ENCODE assay signal across 36 cellular contexts in the genomic region with DNA sequence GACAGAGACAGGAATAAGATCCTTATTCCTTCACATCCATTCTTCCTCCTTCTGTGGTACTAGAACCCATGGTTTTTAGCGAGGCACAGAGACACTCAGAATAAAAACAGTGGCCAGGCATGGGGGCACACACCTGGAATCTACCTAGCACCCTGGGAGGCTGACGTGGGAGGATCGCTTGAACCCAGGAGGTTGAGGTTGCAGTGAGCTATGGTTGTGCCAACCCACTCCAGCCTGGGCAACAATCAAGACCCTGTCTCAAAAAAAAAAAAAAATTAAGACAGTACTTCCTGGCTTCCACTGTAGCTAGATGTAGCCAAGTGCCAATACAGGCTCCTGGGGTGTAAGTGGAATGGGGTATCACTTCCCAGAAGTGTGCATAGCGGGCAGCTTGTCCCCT. TPM values are rescaled to one million over a fixed set of nuclear protein-coding genes. Genes with fewer than 3 reads are reported as not detected.
"Had no signal": no experiment of that assay in that cellular context is flagged by ENCODE, and none has a peak within 500 bp of the region (broad histone marks: within the 10 kb centered on the region; RNA-seq: fewer than 3 reads in every experiment).

No MANE protein-coding gene starts in this region.

- H3K4me1 Mint-ChIP-seq: activated B cell treated with CpG ODN at 0.5 μM for 24 hours; activated naive CD4-positive, alpha-beta T cell treated with anti-CD3 and anti-CD28 coated beads, Interleukin-2, amount 10 ng/mL, durations not matched to agents 7 days and 5 days; activated naive CD8-positive, alpha-beta T cell treated with anti-CD3 and anti-CD28 coated beads for 36 hours; activated naive CD8-positive, alpha-beta T cell treated with anti-CD3 and anti-CD28 coated beads, Interleukin-2, amount 50 U/mL, for 24 hours; T-helper 17 cell had no signal

- DNase-seq: activated B cell treated with CpG ODN at 0.5 μM for 24 hours; activated CD4-positive, alpha-beta T cell treated with anti-CD3 and anti-CD28 coated beads for 48 hours; activated CD4-positive, alpha-beta T cell treated with anti-CD3 and anti-CD28 coated beads, Interleukin-2, amount 50 U/mL, for 1 hour; activated CD4-positive, alpha-beta T cell treated with anti-CD3 and anti-CD28 coated beads, Interleukin-2, amount 50 U/mL, for 48 hours; activated CD8-positive, alpha-beta memory T cell treated with anti-CD3 and anti-CD28 coated beads, Interleukin-2, amount 50 U/mL, for 48 hours; activated gamma-delta T cell; activated naive CD4-positive, alpha-beta T cell; activated naive CD4-positive, alpha-beta T cell treated with anti-CD3 and anti-CD28 coated beads, Interleukin-2, amount 10 ng/mL, durations not matched to agents 7 days and 5 days; activated naive CD8-positive, alpha-beta T cell treated with anti-CD3 and anti-CD28 coated beads for 36 hours; activated naive CD8-positive, alpha-beta T cell treated with anti-CD3 and anti-CD28 coated beads, Interleukin-2, amount 50 U/mL, for 24 hours; activated T-cell treated with anti-CD3 and anti-CD28 coated beads for 4 hours; activated T-cell treated with anti-CD3 and anti-CD28 coated beads, Interleukin-2, amount 50 U/mL, for 24 hours; activated T-cell treated with anti-CD3 and anti-CD28 coated beads, Interleukin-2, amount 50 U/mL, for 72 hours; adrenal gland; amygdala; aorta; body of pancreas; caudate nucleus; cortex of kidney; dermis blood vessel endothelial cell; effector CD4-positive, alpha-beta T cell; effector memory CD8-positive, alpha-beta T cell; erythroblast; foreskin keratinocyte; gastrocnemius medialis; glutamatergic neuron; heart left ventricle; T-helper 1 cell; T-helper 17 cell; T1000; WERI-Rb-1 had no signal

- H3K4me3 ChIP-seq: adrenal gland, body of pancreas, esophagus muscularis mucosa, gastrocnemius medialis, heart left ventricle had no signal

- H3K4me3 Mint-ChIP-seq: activated B cell treated with CpG ODN at 0.5 μM for 24 hours; activated naive CD4-positive, alpha-beta T cell treated with anti-CD3 and anti-CD28 coated beads, Interleukin-2, amount 10 ng/mL, durations not matched to agents 7 days and 5 days; activated naive CD8-positive, alpha-beta T cell treated with anti-CD3 and anti-CD28 coated beads for 36 hours; activated naive CD8-positive, alpha-beta T cell treated with anti-CD3 and anti-CD28 coated beads, Interleukin-2, amount 50 U/mL, for 24 hours; activated T-cell treated with anti-CD3 and anti-CD28 coated beads, Interleukin-2, amount 50 U/mL, for 24 hours; activated T-cell treated with anti-CD3 and anti-CD28 coated beads, Interleukin-2, amount 50 U/mL, for 72 hours; effector memory CD8-positive, alpha-beta T cell; T-helper 17 cell; T-helper 2 cell treated with Interferon-gamma antibody and Interleukin-4, amounts not matched to agents 5 μg/mL and 100 μg/mL, for 36 hours had no signal

- H3K9me3 ChIP-seq: adrenal gland, body of pancreas, esophagus muscularis mucosa, gastrocnemius medialis, heart left ventricle had no signal

- H3K4me1 ChIP-seq: adrenal gland, body of pancreas, esophagus muscularis mucosa, foreskin keratinocyte, gastrocnemius medialis, heart left ventricle had no signal

- FAIRE-seq: colon had no signal

- H3K27me3 ChIP-seq: adrenal gland, body of pancreas, esophagus muscularis mucosa, foreskin keratinocyte, gastrocnemius medialis, heart left ventricle had no signal

- H3K27ac ChIP-seq: adrenal gland, body of pancreas, esophagus muscularis mucosa, foreskin keratinocyte, gastrocnemius medialis, heart left ventricle, WERI-Rb-1 had no signal

- H3K27ac Mint-ChIP-seq: activated B cell treated with CpG ODN at 0.5 μM for 24 hours; activated naive CD4-positive, alpha-beta T cell treated with anti-CD3 and anti-CD28 coated beads, Interleukin-2, amount 10 ng/mL, durations not matched to agents 7 days and 5 days; activated naive CD8-positive, alpha-beta T cell treated with anti-CD3 and anti-CD28 coated beads for 36 hours; activated naive CD8-positive, alpha-beta T cell treated with anti-CD3 and anti-CD28 coated beads, Interleukin-2, amount 50 U/mL, for 24 hours; activated T-cell treated with anti-CD3 and anti-CD28 coated beads, Interleukin-2, amount 50 U/mL, for 24 hours; activated T-cell treated with anti-CD3 and anti-CD28 coated beads, Interleukin-2, amount 50 U/mL, for 72 hours; T-helper 17 cell; T-helper 2 cell treated with Interferon-gamma antibody and Interleukin-4, amounts not matched to agents 5 μg/mL and 100 μg/mL, for 36 hours had no signal

- ATAC-seq: activated CD4-positive, CD25-positive, alpha-beta regulatory T cell treated with anti-CD3 and anti-CD28 coated beads, Interleukin-2, amount 50 U/mL, for 24 hours; activated naive CD8-positive, alpha-beta T cell treated with anti-CD3 and anti-CD28 coated beads, Interleukin-2, amount 50 U/mL, for 24 hours; activated T-cell treated with anti-CD3 and anti-CD28 coated beads, Interleukin-2, amount 50 U/mL, for 72 hours; body of pancreas; effector memory CD8-positive, alpha-beta T cell; foreskin keratinocyte; gastrocnemius medialis; heart left ventricle; T-helper 17 cell had no signal

- H3K27me3 Mint-ChIP-seq: activated B cell treated with CpG ODN at 0.5 μM for 24 hours; activated naive CD4-positive, alpha-beta T cell treated with anti-CD3 and anti-CD28 coated beads, Interleukin-2, amount 10 ng/mL, durations not matched to agents 7 days and 5 days; activated naive CD8-positive, alpha-beta T cell treated with anti-CD3 and anti-CD28 coated beads for 36 hours; activated naive CD8-positive, alpha-beta T cell treated with anti-CD3 and anti-CD28 coated beads, Interleukin-2, amount 50 U/mL, for 24 hours; activated T-cell treated with anti-CD3 and anti-CD28 coated beads, Interleukin-2, amount 50 U/mL, for 24 hours; effector memory CD8-positive, alpha-beta T cell; T-helper 17 cell had no signal

- H3K9me3 Mint-ChIP-seq: activated B cell treated with CpG ODN at 0.5 μM for 24 hours; activated naive CD4-positive, alpha-beta T cell treated with anti-CD3 and anti-CD28 coated beads, Interleukin-2, amount 10 ng/mL, durations not matched to agents 7 days and 5 days; activated naive CD8-positive, alpha-beta T cell treated with anti-CD3 and anti-CD28 coated beads for 36 hours; activated naive CD8-positive, alpha-beta T cell treated with anti-CD3 and anti-CD28 coated beads, Interleukin-2, amount 50 U/mL, for 24 hours; activated T-cell treated with anti-CD3 and anti-CD28 coated beads, Interleukin-2, amount 50 U/mL, for 24 hours; activated T-cell treated with anti-CD3 and anti-CD28 coated beads, Interleukin-2, amount 50 U/mL, for 72 hours; effector memory CD8-positive, alpha-beta T cell; T-helper 2 cell treated with Interferon-gamma antibody and Interleukin-4, amounts not matched to agents 5 μg/mL and 100 μg/mL, for 36 hours had no signal

RNA-seq across cellular contexts. Expression of a gene that starts 35.4 kb away (rescaled TPM):
- total RNA-seq: body of pancreas, chondrocyte, dermis blood vessel endothelial cell, foreskin keratinocyte, gastrocnemius medialis had no signal
- polyA plus RNA-seq: foreskin keratinocyte had no signal
